2 cellular contexts compared by ENCODE assay signal in the genomic region with DNA sequence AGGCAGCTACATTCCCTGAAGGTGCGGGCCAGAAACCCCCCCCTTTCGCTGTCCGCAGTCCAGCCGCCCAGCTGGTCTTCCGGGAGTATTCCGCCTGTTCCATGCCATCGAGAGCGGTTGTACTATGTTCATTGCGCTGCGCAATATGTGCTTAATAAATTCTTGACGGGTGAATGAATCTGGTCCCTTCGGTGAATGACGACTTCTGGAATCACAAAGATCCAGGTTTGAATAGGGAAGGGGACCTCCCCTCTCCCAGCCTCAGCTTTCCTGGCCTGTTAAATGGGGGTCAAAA.
TF ChIP-seq lines count a peak whose summit lies in the region.

No MANE protein-coding gene starts in this region.

TF ChIP-seq in SK-N-SH, 30 proteins besides CTCF, POLR2A, EP300 and RAD21:
- TF ChIP-seq IRF3 (IDR thresholded peaks at IDR 0.05; ENCODE audit: low read depth, low read length), result no peak
- no peak for TF ChIP-seq SMC3 (IDR thresholded peaks at IDR 0.05; ENCODE audit: low read depth, low read length)
- TF ChIP-seq TEAD4 (IDR thresholded peaks at IDR 0.05; ENCODE audit: borderline replicate concordance, insufficient read depth), result no peak
- no peak for TF ChIP-seq USF1 (IDR thresholded peaks at IDR 0.05; ENCODE audit: borderline replicate concordance, low read depth)
- no peak for TF ChIP-seq FOSL2 (IDR thresholded peaks at IDR 0.05; ENCODE audit: borderline replicate concordance, low read depth)
- no peak for TF ChIP-seq CHD2 (IDR thresholded peaks at IDR 0.05; ENCODE audit: low read length, partially characterized antibody)
- TF ChIP-seq ZBTB33 (IDR thresholded peaks at IDR 0.05; ENCODE audit: borderline replicate concordance, low read depth), result no peak
- no peak for TF ChIP-seq POLR2AphosphoS5 (IDR thresholded peaks at IDR 0.05; ENCODE audit: low read depth, low read length)
- TF ChIP-seq RCOR1 (IDR thresholded peaks at IDR 0.05; ENCODE audit: low read length), result no peak
- TF ChIP-seq SIN3A (IDR thresholded peaks at IDR 0.05; ENCODE audit: borderline replicate concordance, low read depth, low read length), result no peak
- TF ChIP-seq REST (IDR thresholded peaks at IDR 0.05; ENCODE audit: low read depth, low read length), result no peak
- TF ChIP-seq TAF1 (IDR thresholded peaks at IDR 0.05; ENCODE audit: borderline replicate concordance, low read depth, low read length), result no peak
- TF ChIP-seq ELF1 (IDR thresholded peaks at IDR 0.05), result no peak
- TF ChIP-seq MXI1 (IDR thresholded peaks at IDR 0.05; ENCODE audit: low read depth, low read length), result no peak
TF ChIP-seq in SK-N-SH: peak in this region for 0.

TF ChIP-seq in SK-N-SH treated with all-trans-retinoic acid at 6 μM for 48 hours, 23 proteins besides CTCF, POLR2A, EP300 and RAD21 (continued from another document):
- TF ChIP-seq PATZ1 (CRISPR knock-in tag; IDR thresholded peaks at IDR 0.05; ENCODE audit: borderline replicate concordance), result no peak
- no peak for TF ChIP-seq TOX (CRISPR knock-in tag; IDR thresholded peaks at IDR 0.05; ENCODE audit: borderline replicate concordance)
- TF ChIP-seq ESRRG (CRISPR knock-in tag; IDR thresholded peaks at IDR 0.05), result no peak
- TF ChIP-seq GLIS3 (CRISPR knock-in tag; IDR thresholded peaks at IDR 0.05), result no peak
- TF ChIP-seq BACH2 (CRISPR knock-in tag; IDR thresholded peaks at IDR 0.05; ENCODE audit: borderline replicate concordance), result no peak
- no peak for TF ChIP-seq CSRNP3 (CRISPR knock-in tag; IDR thresholded peaks at IDR 0.05)
- TF ChIP-seq RARB (CRISPR knock-in tag; IDR thresholded peaks at IDR 0.05), result no peak
- TF ChIP-seq ZNF565 (CRISPR knock-in tag; conservative IDR thresholded peaks at IDR 0.05; ENCODE audit: low read depth), result no peak
- no peak for TF ChIP-seq ZFP30 (CRISPR knock-in tag; IDR thresholded peaks at IDR 0.05)
- no peak for TF ChIP-seq ZNF70 (CRISPR knock-in tag; IDR thresholded peaks at IDR 0.05)
- TF ChIP-seq ZC3H10 (CRISPR knock-in tag; IDR thresholded peaks at IDR 0.05), result no peak
